Comparison of ENCODE assay signal across 8 cellular contexts in genomic region chr1:110407260-110408210, GRCh38. TPM values are rescaled to one million over a fixed set of nuclear protein-coding genes. Genes with fewer than 3 reads are reported as not detected.
A peak's percentile ranks its signal among the peaks of the same experiment; 100 is the strongest.
DNase-seq lines count a peak whose midpoint lies in the region; ATAC-seq and TF ChIP-seq lines count a peak whose summit lies in the region.

Gene LAMTOR5, minus strand, starts transcription at chr1:110407694. Its CDS starts 74 bp downstream, at chr1:110407620.

- H3K4me1 ChIP-seq in smooth muscle cell (ENCODE audit: low read depth), result peaks cover 3% of the 10 kb centered on the region

- H3F3A ChIP-seq in smooth muscle cell (ENCODE audit: low read depth), result no peaks in the 10 kb centered on the region

- TF ChIP-seq CTCF in AG04449 (IDR thresholded peaks at IDR 0.05; ENCODE audit: insufficient read depth, low read length, missing control alignments), result no peak
- TF ChIP-seq CTCF in WTC11 (IDR thresholded peaks at IDR 0.05), result no peak
- no peak for TF ChIP-seq CTCF in cardiac fibroblast (IDR thresholded peaks at IDR 0.05; ENCODE audit: low read depth, low read length)
- no peak for TF ChIP-seq CTCF in smooth muscle cell (IDR thresholded peaks at IDR 0.05; ENCODE audit: borderline replicate concordance, insufficient read depth, poor library complexity, severe bottlenecking)

- peak within 1 kb of the TSS; percentile 98 for H3K4me3 ChIP-seq in AG04449 (ENCODE audit: low read depth, low read length)
- H3K4me3 ChIP-seq in cardiac fibroblast (replicated peaks in 1 of 2; ENCODE audit: low read depth in 2 of 2, low read length in 2 of 2), result peak within 1 kb of the TSS; percentile 77 to 89
- H3K4me3 ChIP-seq in smooth muscle cell, result peak within 1 kb of the TSS; percentile 57

- H3K4me2 ChIP-seq in smooth muscle cell, result peak within 1 kb of the TSS; percentile 82

- peaks cover 14% of the 10 kb centered on the region for H3K4me1 Mint-ChIP-seq in WTC11

- POLR2A ChIA-PET in AG04449 (lab: Yijun Ruan, JAX), result interaction anchor here (1.5 kb wide), 1 partner anchor 69 kb away, joined by 5 read pairs; the partner anchor contains the start of gene RBM15
- POLR2A ChIA-PET in WTC11 (lab: Charles Lee), result no interaction called here

- H3K9me3 ChIP-seq in smooth muscle cell (replicated peaks; ENCODE audit: low read depth), result no peaks in the 10 kb centered on the region

- peak within 1 kb of the TSS; percentile 22 for H3K27ac ChIP-seq in smooth muscle cell (ENCODE audit: low read depth)

- DNase-seq in AG04449 (ENCODE audit: low read depth, low spot score), result peak; percentile 55
- DNase-seq in NCI-H2196 treated with DMSO at 0.1 percent for 48 hours (lab: John Stamatoyannopoulos, UW; ENCODE audit: unreplicated experiment), result peak; percentile 78
- DNase-seq in WTC11 (ENCODE audit: low spot score), result peak; percentile 87
- DNase-seq in cardiac fibroblast (ENCODE audit: low read depth in 2 of 2), result peak; percentile 93 to 94
- DNase-seq in iPS-NIHi7 (ENCODE audit: extremely low spot score), result peak; percentile 83
- no peak for DNase-seq in smooth muscle cell (lab: John Stamatoyannopoulos, UW; ENCODE audit: unreplicated experiment)

- peak within 1 kb of the TSS; percentile 56 for H2AFZ ChIP-seq in smooth muscle cell (ENCODE audit: low read depth)

- no peaks in the 10 kb centered on the region for H3K36me3 ChIP-seq in smooth muscle cell (ENCODE audit: low read depth)

- peak; percentile 86 for ATAC-seq in GM18868 (IDR thresholded peaks at IDR 0.05; ENCODE audit: unreplicated experiment)
- ATAC-seq in HG03108 (IDR thresholded peaks at IDR 0.05; ENCODE audit: unreplicated experiment), result peak; percentile 84
- ATAC-seq in WTC11, result peak; percentile 89

- WGBS in smooth muscle cell (ENCODE audit: low lambda C conversion rate), result 40% methylated on average over 76 of the region's 76 CpGs

- H3K9me3 Mint-ChIP-seq in WTC11, result no peaks in the 10 kb centered on the region

- CTCF ChIA-PET in AG04449 (lab: Yijun Ruan, JAX) (interaction anchor here (0.8 to 19.7 kb wide), 11 partner anchors 9 to 211 kb away, joined by 3 to 631 read pairs (median 5); partner anchors contain the start of genes PROK1 and RBM15), WTC11 (lab: Charles Lee) (interaction anchor here (0.6 to 7.3 kb wide), 6 partner anchors 47 to 211 kb away, joined by 3 to 106 read pairs (median 10); no protein-coding TSS in a partner anchor)

- H3K79me2 ChIP-seq in smooth muscle cell (ENCODE audit: low read depth), result peaks cover 13% of the 10 kb centered on the region

- no peaks in the 10 kb centered on the region for H3K27me3 ChIP-seq in smooth muscle cell (ENCODE audit: low read depth)

- peak within 1 kb of the TSS; percentile 98 for H3K27ac Mint-ChIP-seq in WTC11

- H3K9ac ChIP-seq in smooth muscle cell (ENCODE audit: low read depth), result peak within 1 kb of the TSS; percentile 72

- peaks cover 12% of the 10 kb centered on the region for H3K36me3 Mint-ChIP-seq in WTC11

- H4K20me1 ChIP-seq in smooth muscle cell (ENCODE audit: low read depth), result no peaks in the 10 kb centered on the region

- H3K27me3 Mint-ChIP-seq in WTC11 (ENCODE audit: low read depth), result 0 out of 2 replicates have a peak, but pooled peaks cover 2% of the 10 kb centered on the region

- H3K4me3 Mint-ChIP-seq in WTC11, result peak within 1 kb of the TSS; percentile 97

TF ChIP-seq in WTC11, 78 proteins besides CTCF, POLR2A, EP300 and RAD21 (continues in another document):
- no peak for TF ChIP-seq TEAD4 (CRISPR knock-in tag; IDR thresholded peaks at IDR 0.05)
- no peak for TF ChIP-seq ZBTB21 (CRISPR knock-in tag; IDR thresholded peaks at IDR 0.05; ENCODE audit: borderline replicate concordance)
- TF ChIP-seq ETV6 (CRISPR knock-in tag; IDR thresholded peaks at IDR 0.05), result peak; percentile 89
- peak; percentile 87 for TF ChIP-seq GABPB1 (CRISPR knock-in tag; IDR thresholded peaks at IDR 0.05)
- TF ChIP-seq, protein P1, sequence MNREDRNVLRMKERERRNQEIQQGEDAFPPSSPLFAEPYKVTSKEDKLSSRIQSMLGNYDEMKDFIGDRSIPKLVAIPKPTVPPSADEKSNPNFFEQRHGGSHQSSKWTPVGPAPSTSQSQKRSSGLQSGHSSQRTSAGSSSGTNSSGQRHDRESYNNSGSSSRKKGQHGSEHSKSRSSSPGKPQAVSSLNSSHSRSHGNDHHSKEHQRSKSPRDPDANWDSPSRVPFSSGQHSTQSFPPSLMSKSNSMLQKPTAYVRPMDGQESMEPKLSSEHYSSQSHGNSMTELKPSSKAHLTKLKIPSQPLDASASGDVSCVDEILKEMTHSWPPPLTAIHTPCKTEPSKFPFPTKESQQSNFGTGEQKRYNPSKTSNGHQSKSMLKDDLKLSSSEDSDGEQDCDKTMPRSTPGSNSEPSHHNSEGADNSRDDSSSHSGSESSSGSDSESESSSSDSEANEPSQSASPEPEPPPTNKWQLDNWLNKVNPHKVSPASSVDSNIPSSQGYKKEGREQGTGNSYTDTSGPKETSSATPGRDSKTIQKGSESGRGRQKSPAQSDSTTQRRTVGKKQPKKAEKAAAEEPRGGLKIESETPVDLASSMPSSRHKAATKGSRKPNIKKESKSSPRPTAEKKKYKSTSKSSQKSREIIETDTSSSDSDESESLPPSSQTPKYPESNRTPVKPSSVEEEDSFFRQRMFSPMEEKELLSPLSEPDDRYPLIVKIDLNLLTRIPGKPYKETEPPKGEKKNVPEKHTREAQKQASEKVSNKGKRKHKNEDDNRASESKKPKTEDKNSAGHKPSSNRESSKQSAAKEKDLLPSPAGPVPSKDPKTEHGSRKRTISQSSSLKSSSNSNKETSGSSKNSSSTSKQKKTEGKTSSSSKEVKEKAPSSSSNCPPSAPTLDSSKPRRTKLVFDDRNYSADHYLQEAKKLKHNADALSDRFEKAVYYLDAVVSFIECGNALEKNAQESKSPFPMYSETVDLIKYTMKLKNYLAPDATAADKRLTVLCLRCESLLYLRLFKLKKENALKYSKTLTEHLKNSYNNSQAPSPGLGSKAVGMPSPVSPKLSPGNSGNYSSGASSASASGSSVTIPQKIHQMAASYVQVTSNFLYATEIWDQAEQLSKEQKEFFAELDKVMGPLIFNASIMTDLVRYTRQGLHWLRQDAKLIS (CRISPR knock-in tag; IDR thresholded peaks at IDR 0.05; ENCODE audit: borderline replicate concordance), result peak; percentile 92
- TF ChIP-seq NFE2L1 (CRISPR knock-in tag; IDR thresholded peaks at IDR 0.05), result peak; percentile 85; the same call in 1 of the 2 replicates
- no peak for TF ChIP-seq AR (CRISPR knock-in tag; IDR thresholded peaks at IDR 0.05)
- TF ChIP-seq EMX1 (CRISPR knock-in tag; IDR thresholded peaks at IDR 0.05), result no peak
- TF ChIP-seq JUN (CRISPR knock-in tag; IDR thresholded peaks at IDR 0.05), result peak; percentile 83; the same call in 1 of the 2 replicates
- no peak for TF ChIP-seq ERG (CRISPR knock-in tag; IDR thresholded peaks at IDR 0.05)
- peak; percentile 91; the same call in 1 of the 2 replicates for TF ChIP-seq KAT7 (CRISPR knock-in tag; IDR thresholded peaks at IDR 0.05; ENCODE audit: borderline replicate concordance)
- TF ChIP-seq, protein P2, sequence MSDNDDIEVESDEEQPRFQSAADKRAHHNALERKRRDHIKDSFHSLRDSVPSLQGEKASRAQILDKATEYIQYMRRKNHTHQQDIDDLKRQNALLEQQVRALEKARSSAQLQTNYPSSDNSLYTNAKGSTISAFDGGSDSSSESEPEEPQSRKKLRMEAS (CRISPR knock-in tag; IDR thresholded peaks at IDR 0.05), result peak; percentile 96
- peak; percentile 90 for TF ChIP-seq CREB1 (CRISPR knock-in tag; IDR thresholded peaks at IDR 0.05)
- TF ChIP-seq ZNF263 (CRISPR knock-in tag; IDR thresholded peaks at IDR 0.05; ENCODE audit: low read depth), result no peak
- TF ChIP-seq ZBTB43 (CRISPR knock-in tag; IDR thresholded peaks at IDR 0.05), result peak; percentile 91

RNA-seq across cellular contexts. Expression of gene LAMTOR5, which starts in this region (rescaled TPM):
- total RNA-seq in WTC11 (2021) (76.0 to 106 TPM (median 93.0 TPM) in 3 replicates), smooth muscle cell (72.7 and 81.1 TPM in 2 replicates)
- polyA plus RNA-seq in smooth muscle cell, result 150 and 175 TPM in 2 replicates
